ENCODE assay signal across 15 cellular contexts in the genomic region with DNA sequence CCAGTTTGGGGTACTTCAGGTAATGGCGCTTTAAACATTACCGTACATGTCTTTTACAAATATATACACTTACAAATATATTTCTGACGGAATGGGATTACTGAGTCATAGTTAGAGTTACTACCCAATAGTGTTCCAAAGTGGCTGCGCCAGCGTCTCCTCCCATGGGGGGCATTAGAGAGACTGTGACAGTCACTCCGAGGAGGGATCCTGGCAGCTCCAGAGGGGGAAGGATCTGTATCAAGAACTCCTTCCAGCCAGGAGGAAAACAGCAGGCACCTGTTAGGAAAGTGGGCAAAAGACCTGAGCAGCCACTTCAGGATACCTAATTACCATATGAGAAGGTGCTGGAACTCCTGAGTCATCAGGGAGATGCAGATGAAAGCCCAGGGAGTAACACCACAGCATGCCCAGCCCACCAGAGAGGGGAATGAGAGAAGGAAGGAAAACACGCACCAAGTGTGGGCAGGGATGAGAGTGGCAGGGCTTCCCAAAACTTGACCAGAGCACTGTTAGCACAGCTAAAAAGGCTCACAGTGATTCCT. TPM values are rescaled to one million over a fixed set of nuclear protein-coding genes. Genes with fewer than 3 reads are reported as not detected.
"Had no signal": no experiment of that assay in that cellular context is flagged by ENCODE, and none has a peak within 500 bp of the region (broad histone marks: within the 10 kb centered on the region; RNA-seq: fewer than 3 reads in every experiment).

No MANE protein-coding gene starts in this region.

- H3K9me3 Mint-ChIP-seq: activated CD4-positive, alpha-beta memory T cell treated with anti-CD3 and anti-CD28 coated beads for 36 hours; activated naive CD8-positive, alpha-beta T cell treated with anti-CD3 and anti-CD28 coated beads, Interleukin-2, amount 50 U/mL, for 24 hours; mesothelial cell of epicardium; T-helper 2 cell treated with Interferon-gamma antibody and Interleukin-4, amounts not matched to agents 5 μg/mL and 100 μg/mL, for 36 hours had no signal

- ATAC-seq: activated naive CD8-positive, alpha-beta T cell treated with anti-CD3 and anti-CD28 coated beads, Interleukin-2, amount 50 U/mL, for 24 hours had no signal

- H3K36me3 Mint-ChIP-seq: activated CD4-positive, alpha-beta memory T cell treated with anti-CD3 and anti-CD28 coated beads for 36 hours; mesothelial cell of epicardium had no signal

- H3K27ac ChIP-seq: cardiac muscle cell, esophagus squamous epithelium, stomach, thoracic aorta had no signal

- H3K9me3 ChIP-seq: esophagus squamous epithelium, stomach, thoracic aorta had no signal

- H3K4me3 Mint-ChIP-seq: activated CD4-positive, alpha-beta memory T cell treated with anti-CD3 and anti-CD28 coated beads for 36 hours; activated naive CD8-positive, alpha-beta T cell treated with anti-CD3 and anti-CD28 coated beads, Interleukin-2, amount 50 U/mL, for 24 hours; mesothelial cell of epicardium; T-helper 2 cell treated with Interferon-gamma antibody and Interleukin-4, amounts not matched to agents 5 μg/mL and 100 μg/mL, for 36 hours had no signal

- H3K4me1 ChIP-seq: esophagus squamous epithelium, stomach had no signal

- DNase-seq: activated CD4-positive, alpha-beta memory T cell treated with anti-CD3 and anti-CD28 coated beads for 36 hours; activated CD4-positive, alpha-beta T cell treated with anti-CD3 and anti-CD28 coated beads for 1 hour; activated naive CD4-positive, alpha-beta T cell; activated naive CD8-positive, alpha-beta T cell treated with anti-CD3 and anti-CD28 coated beads, Interleukin-2, amount 50 U/mL, for 24 hours; esophagus squamous epithelium; foreskin fibroblast; retina; stimulated activated CD4-positive, alpha-beta T cell treated with anti-CD3 and anti-CD28 coated beads, Interleukin-4, amount 100 ng/mL, for 4 hours; stomach had no signal

- H3K27ac Mint-ChIP-seq: activated CD4-positive, alpha-beta memory T cell treated with anti-CD3 and anti-CD28 coated beads for 36 hours; activated naive CD8-positive, alpha-beta T cell treated with anti-CD3 and anti-CD28 coated beads, Interleukin-2, amount 50 U/mL, for 24 hours; mesothelial cell of epicardium; T-helper 2 cell treated with Interferon-gamma antibody and Interleukin-4, amounts not matched to agents 5 μg/mL and 100 μg/mL, for 36 hours had no signal

- H3K27me3 ChIP-seq: cardiac muscle cell had no signal

RNA-seq across cellular contexts. Expression of a gene that starts 52.9 kb away (rescaled TPM):
- total RNA-seq: kidney epithelial cell, myocyte had no signal
